ENCODE assay signal across 7 cellular contexts in genomic region chr12:31118347-31118830, GRCh38. TPM values are rescaled to one million over a fixed set of nuclear protein-coding genes. Genes with fewer than 3 reads are reported as not detected.
DNase-seq lines count a peak whose midpoint lies in the region; ATAC-seq, FAIRE-seq and TF ChIP-seq lines count a peak whose summit lies in the region.

No MANE protein-coding gene starts in this region.

- no peak overlapping the region for H3K23ac ChIP-seq in mesendoderm (ENCODE audit: low read length)

- ATAC-seq in GM18498 (IDR thresholded peaks at IDR 0.05; ENCODE audit: unreplicated experiment) = peak; percentile 5

- H3K79me2 ChIP-seq in astrocyte (ENCODE audit: insufficient read depth, low read length) (no peaks in the 10 kb centered on the region), mesendoderm (ENCODE audit: control insufficient read depth, insufficient read depth, low read length) (no peaks in the 10 kb centered on the region)

- no peak overlapping the region for H3K27ac ChIP-seq in astrocyte (ENCODE audit: low read depth, low read length)
- H3K27ac ChIP-seq in mesendoderm (ENCODE audit: low read depth, low read length) = no peak overlapping the region
- no peak overlapping the region for H3K27ac ChIP-seq in vagina

- H3K18ac ChIP-seq in mesendoderm (ENCODE audit: low read length) = peak overlapping the region; percentile 9

- no peaks in the 10 kb centered on the region for H4K20me1 ChIP-seq in astrocyte (ENCODE audit: insufficient read depth, low read length)

- H3K9ac ChIP-seq in astrocyte (ENCODE audit: low read length) (no peak overlapping the region), mesendoderm (ENCODE audit: low read length) (peak overlapping the region; percentile 32)

- no peak for TF ChIP-seq POLR2A in vagina (IDR thresholded peaks at IDR 0.05)

- WGBS in mesendoderm (ENCODE audit: extremely low coverage, insufficient coverage, low lambda C conversion rate) = no CpG with 5 or more reads among the region's 26 CpGs

- no peak for FAIRE-seq in astrocyte (lab: Jason Lieb, UNC)

- no peaks in the 10 kb centered on the region for H3K9me3 Mint-ChIP-seq in astrocyte (ENCODE audit: unreplicated experiment)

- H3K27ac Mint-ChIP-seq in astrocyte (ENCODE audit: unreplicated experiment) = no peak overlapping the region

- H3K4me3 ChIP-seq in astrocyte (ENCODE audit: insufficient read depth, low read depth, low read length) (peak overlapping the region; percentile 28), mesendoderm (ENCODE audit: low read length) (no peak overlapping the region), vagina (peak overlapping the region; percentile 32 to 51)

- no peak overlapping the region for H4K5ac ChIP-seq in mesendoderm (ENCODE audit: low read length)

- H3K4me2 ChIP-seq in astrocyte (ENCODE audit: low read length) (peak overlapping the region; percentile 89), mesendoderm (ENCODE audit: low read length) (peak overlapping the region; percentile 16)

- H2AK5ac ChIP-seq in mesendoderm (ENCODE audit: low read length) = no peak overlapping the region

- H3K4me1 Mint-ChIP-seq in astrocyte (ENCODE audit: low read depth, unreplicated experiment) = no peaks in the 10 kb centered on the region

- no peaks in the 10 kb centered on the region for H3K36me3 Mint-ChIP-seq in astrocyte (ENCODE audit: low read depth, unreplicated experiment)

- H3K27me3 ChIP-seq in astrocyte (ENCODE audit: insufficient read depth, low read length) = peaks cover 10% of the 10 kb centered on the region
- peaks cover 16% of the 10 kb centered on the region for H3K27me3 ChIP-seq in mesendoderm (ENCODE audit: insufficient read depth, low read length, poor library complexity)
- H3K27me3 ChIP-seq in vagina = no peaks in the 10 kb centered on the region

- no peaks in the 10 kb centered on the region for H3K36me3 ChIP-seq in astrocyte (ENCODE audit: insufficient read depth, low read length)
- H3K36me3 ChIP-seq in mesendoderm (ENCODE audit: control insufficient read depth, insufficient read depth, low read length) = no peaks in the 10 kb centered on the region
- H3K36me3 ChIP-seq in vagina = no peaks in the 10 kb centered on the region

- DNase-seq in NCI-H1694 (lab: John Stamatoyannopoulos, UW) (peak; percentile 76), astrocyte (ENCODE audit: low read depth) (no peak), mesendoderm (peak; percentile 40), vagina (ENCODE audit: extremely low spot score in 2 of 2) (no peak), hippocampal formation (lab: John Stamatoyannopoulos, UW) (no peak), NCI-H510A treated with DMSO at 0.1 percent for 48 hours (lab: John Stamatoyannopoulos, UW) (no peak)

- no peak overlapping the region for H2BK5ac ChIP-seq in mesendoderm (ENCODE audit: low read length)

- H3K4me3 Mint-ChIP-seq in astrocyte (ENCODE audit: unreplicated experiment) = no peak overlapping the region

- no peak overlapping the region for H2BK120ac ChIP-seq in mesendoderm (ENCODE audit: low read depth, low read length)

- no peak for TF ChIP-seq CTCF in astrocyte (IDR thresholded peaks at IDR 0.05; ENCODE audit: insufficient read depth, low read depth, low read length)
- no peak for TF ChIP-seq CTCF in vagina (IDR thresholded peaks at IDR 0.05)

- intact Hi-C loops in vagina (cut with DNase I) = no loop called here

- no peak overlapping the region for H3K4ac ChIP-seq in mesendoderm (ENCODE audit: low read depth, low read length)

- H2AFZ ChIP-seq in astrocyte (ENCODE audit: low read depth, low read length) = peak overlapping the region; percentile 18

- H3K79me1 ChIP-seq in mesendoderm (ENCODE audit: low read length) = no peaks in the 10 kb centered on the region

- peak overlapping the region; percentile 73 for H3K56ac ChIP-seq in mesendoderm (ENCODE audit: low read length)

- H3K4me1 ChIP-seq in astrocyte (ENCODE audit: insufficient read depth, low read length) = peaks cover 4% of the 10 kb centered on the region
- H3K4me1 ChIP-seq in mesendoderm (ENCODE audit: control insufficient read depth, low read depth, low read length) = no peaks in the 10 kb centered on the region
- peaks cover 32% of the 10 kb centered on the region for H3K4me1 ChIP-seq in vagina

- H4K8ac ChIP-seq in mesendoderm (ENCODE audit: low read depth, low read length) = no peak overlapping the region

- H3K27me3 Mint-ChIP-seq in astrocyte (ENCODE audit: low read depth, unreplicated experiment) = peaks cover 10% of the 10 kb centered on the region

- no peak overlapping the region for H2BK15ac ChIP-seq in mesendoderm (replicated peaks; ENCODE audit: low read depth)

- H3K9me3 ChIP-seq in astrocyte (ENCODE audit: insufficient read depth, low read depth, low read length) = no peaks in the 10 kb centered on the region
- no peaks in the 10 kb centered on the region for H3K9me3 ChIP-seq in vagina

RNA-seq across cellular contexts. Expression of gene DDX11, which starts 44.7 kb away (rescaled TPM):
- total RNA-seq in astrocyte (8.2 and 12.8 TPM in 2 replicates), vagina (35.4 TPM)
- polyA plus RNA-seq in mesendoderm (2013, experiment 1 of 2) = 34.5 TPM
- 34.8 TPM for polyA plus RNA-seq in mesendoderm (2013, experiment 2 of 2)

Comparison
In these comparisons a context has a peak if more than half of its experiments do, and no peak if none do; other contexts are left out.
1. DNase-seq: peak in NCI-H1694 (single experiment) and mesendoderm (single experiment); none in astrocyte (single experiment), vagina (0 of 2), hippocampal formation (0 of 2) and NCI-H510A treated with DMSO at 0.1 percent for 48 hours (single experiment).